In the genomic region with DNA sequence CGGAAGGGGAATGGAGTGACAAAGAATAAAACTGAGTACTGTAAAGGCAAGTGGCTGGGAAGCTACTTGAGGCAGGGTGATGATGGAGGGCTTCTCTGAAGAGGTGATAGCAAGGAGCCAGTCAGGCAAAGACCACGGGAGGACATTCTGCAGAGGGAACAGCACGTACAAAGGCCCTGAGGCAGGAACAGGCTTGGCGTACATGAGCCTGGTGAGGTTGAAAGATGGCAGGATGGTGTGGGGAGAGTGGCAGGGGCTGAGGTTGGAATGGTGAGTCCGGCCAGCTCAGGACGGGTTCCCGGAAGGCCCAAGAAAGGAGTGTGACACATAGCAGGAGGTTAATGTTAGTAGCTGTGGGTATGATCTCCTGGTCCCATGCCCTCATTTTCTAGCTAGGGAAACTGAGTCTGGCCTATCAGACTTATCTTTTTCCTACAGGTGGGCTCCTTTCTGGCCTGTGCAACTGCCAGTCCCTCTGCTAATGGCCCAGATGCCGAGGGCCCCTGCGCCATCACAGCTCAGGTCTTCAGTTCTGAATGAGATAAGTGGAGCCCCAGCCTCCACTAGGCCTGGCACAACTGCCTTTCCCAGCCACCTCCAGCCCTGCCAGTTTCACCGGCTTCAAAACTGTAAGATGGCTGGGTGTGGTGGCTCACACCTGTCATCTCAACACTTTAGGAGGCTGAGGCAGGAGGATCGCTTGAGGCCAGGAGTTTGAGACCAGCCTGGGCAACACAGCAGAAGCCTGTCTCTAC, we compare ENCODE assay signal across 1 cellular context.
TF ChIP-seq lines count a peak whose summit lies in the region.

No MANE protein-coding gene starts in this region.

TF ChIP-seq in IMR-90, 13 proteins besides CTCF, POLR2A, EP300 and RAD21:
- TF ChIP-seq USF2 (IDR thresholded peaks at IDR 0.05; ENCODE audit: low read depth, low read length) (no peak), MAFK (IDR thresholded peaks at IDR 0.05; ENCODE audit: low read depth, low read length) (no peak), SMC3 (IDR thresholded peaks at IDR 0.05; ENCODE audit: low read depth, low read length) (no peak), NFE2L2 (IDR thresholded peaks at IDR 0.05; ENCODE audit: low read depth, low read length) (no peak), CHD1 (IDR thresholded peaks at IDR 0.05; ENCODE audit: low read depth, low read length) (no peak), BHLHE40 (IDR thresholded peaks at IDR 0.05; ENCODE audit: low read depth, low read length) (no peak), MAZ (IDR thresholded peaks at IDR 0.05; ENCODE audit: borderline replicate concordance, low read depth, low read length) (no peak), RFX5 (IDR thresholded peaks at IDR 0.05; ENCODE audit: low read depth, low read length) (no peak), FOS (IDR thresholded peaks at IDR 0.05; ENCODE audit: low read depth, low read length) (no peak)
- TF ChIP-seq, protein P1, sequence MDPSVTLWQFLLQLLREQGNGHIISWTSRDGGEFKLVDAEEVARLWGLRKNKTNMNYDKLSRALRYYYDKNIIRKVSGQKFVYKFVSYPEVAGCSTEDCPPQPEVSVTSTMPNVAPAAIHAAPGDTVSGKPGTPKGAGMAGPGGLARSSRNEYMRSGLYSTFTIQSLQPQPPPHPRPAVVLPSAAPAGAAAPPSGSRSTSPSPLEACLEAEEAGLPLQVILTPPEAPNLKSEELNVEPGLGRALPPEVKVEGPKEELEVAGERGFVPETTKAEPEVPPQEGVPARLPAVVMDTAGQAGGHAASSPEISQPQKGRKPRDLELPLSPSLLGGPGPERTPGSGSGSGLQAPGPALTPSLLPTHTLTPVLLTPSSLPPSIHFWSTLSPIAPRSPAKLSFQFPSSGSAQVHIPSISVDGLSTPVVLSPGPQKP (IDR thresholded peaks at IDR 0.05; ENCODE audit: borderline replicate concordance, low read depth, low read length): no peak
